Comparison of ENCODE assay signal across 24 cellular contexts in the genomic region with DNA sequence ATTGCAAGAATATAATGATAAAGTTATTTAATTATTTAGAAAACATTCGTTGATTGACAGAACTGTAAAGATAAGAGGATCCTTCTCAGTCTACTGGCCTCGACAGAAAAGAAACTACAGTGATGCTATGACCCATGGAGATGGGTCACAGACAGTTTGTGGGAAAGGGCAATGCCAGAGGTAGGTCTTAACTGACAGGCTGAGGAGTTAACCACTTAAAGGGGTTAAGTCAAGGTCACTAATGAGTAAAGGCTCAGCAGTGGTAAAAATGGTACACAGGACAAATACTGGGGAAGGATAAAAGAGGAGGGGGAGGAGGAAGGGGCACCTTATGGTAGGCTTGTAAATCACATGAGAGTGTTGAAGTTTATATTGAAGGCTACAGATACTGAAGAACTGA. TPM values are rescaled to one million over a fixed set of nuclear protein-coding genes. Genes with fewer than 3 reads are reported as not detected.
DNase-seq lines count a peak whose midpoint lies in the region; ATAC-seq, FAIRE-seq and TF ChIP-seq lines count a peak whose summit lies in the region.
"Had no signal": no experiment of that assay in that cellular context is flagged by ENCODE, and none has a peak within 500 bp of the region (broad histone marks: within the 10 kb centered on the region; RNA-seq: fewer than 3 reads in every experiment).

No MANE protein-coding gene starts in this region.

- H3K4me3 Mint-ChIP-seq in activated T-cell treated with anti-CD3 and anti-CD28 coated beads, Interleukin-2, amount 50 U/mL, for 72 hours, result no peak overlapping the region
- H3K4me3 Mint-ChIP-seq: activated CD4-positive, alpha-beta T cell treated with anti-CD3 and anti-CD28 coated beads, Interleukin-2, amount 10 ng/mL, durations not matched to agents 24 days and 14 days; activated T-cell treated with anti-CD3 and anti-CD28 coated beads, Interleukin-2, amount 50 U/mL, for 24 hours had no signal

- H3K36me3 Mint-ChIP-seq in activated T-cell treated with anti-CD3 and anti-CD28 coated beads, Interleukin-2, amount 50 U/mL, for 72 hours (ENCODE audit: insufficient read depth in 2 of 2), result peaks cover 0 to 3% of the 10 kb centered on the region in 2 donors

- POLR2A ChIA-PET in HEK293T (lab: Yijun Ruan, JAX), result no interaction called here

- no peak for DNase-seq in GM12891 (ENCODE audit: insufficient read length, low spot score)
- DNase-seq in HEK293T (ENCODE audit: extremely low spot score), result no peak
- DNase-seq in RCC 7860 (ENCODE audit: low spot score), result peak; percentile 76
- DNase-seq in glomerular visceral epithelial cell (ENCODE audit: extremely low spot score), result peak; percentile 30
- DNase-seq in G401 (ENCODE audit: low spot score), result no peak
- no peak for DNase-seq in activated T-cell treated with anti-CD3 and anti-CD28 coated beads, Interleukin-2, amount 50 U/mL, for 72 hours
- DNase-seq in HT-29 (ENCODE audit: low spot score), result no peak
- DNase-seq: ACHN; activated CD4-positive, alpha-beta T cell treated with anti-CD3 and anti-CD28 coated beads, Interleukin-2, amount 10 ng/mL, durations not matched to agents 24 days and 14 days; activated T-cell treated with anti-CD3 and anti-CD28 coated beads, Interleukin-2, amount 50 U/mL, for 24 hours; adrenal gland; DMS153; effector CD4-positive, alpha-beta T cell; heart right ventricle; mesendoderm; NCI-H2081 treated with DMSO at 0.1 percent for 48 hours; NCI-H345; sigmoid colon; stimulated activated naive CD4-positive, alpha-beta T cell; upper lobe of right lung; WERI-Rb-1 had no signal

- H3K27ac Mint-ChIP-seq in activated T-cell treated with anti-CD3 and anti-CD28 coated beads, Interleukin-2, amount 50 U/mL, for 72 hours, result no peak overlapping the region
- H3K27ac Mint-ChIP-seq: activated CD4-positive, alpha-beta T cell treated with anti-CD3 and anti-CD28 coated beads, Interleukin-2, amount 10 ng/mL, durations not matched to agents 24 days and 14 days; activated T-cell treated with anti-CD3 and anti-CD28 coated beads, Interleukin-2, amount 50 U/mL, for 24 hours; progenitor cell of endocrine pancreas had no signal

- no peaks in the 10 kb centered on the region for H3K27me3 Mint-ChIP-seq in activated T-cell treated with anti-CD3 and anti-CD28 coated beads, Interleukin-2, amount 50 U/mL, for 72 hours (ENCODE audit: low read depth)
- H3K27me3 Mint-ChIP-seq: activated CD4-positive, alpha-beta T cell treated with anti-CD3 and anti-CD28 coated beads, Interleukin-2, amount 10 ng/mL, durations not matched to agents 24 days and 14 days; activated T-cell treated with anti-CD3 and anti-CD28 coated beads, Interleukin-2, amount 50 U/mL, for 24 hours; progenitor cell of endocrine pancreas had no signal

- H3K9me3 Mint-ChIP-seq in activated T-cell treated with anti-CD3 and anti-CD28 coated beads, Interleukin-2, amount 50 U/mL, for 72 hours, result no peaks in the 10 kb centered on the region
- H3K9me3 Mint-ChIP-seq: activated CD4-positive, alpha-beta T cell treated with anti-CD3 and anti-CD28 coated beads, Interleukin-2, amount 10 ng/mL, durations not matched to agents 24 days and 14 days; activated T-cell treated with anti-CD3 and anti-CD28 coated beads, Interleukin-2, amount 50 U/mL, for 24 hours had no signal

- H3K4me1 Mint-ChIP-seq in activated T-cell treated with anti-CD3 and anti-CD28 coated beads, Interleukin-2, amount 50 U/mL, for 72 hours (ENCODE audit: low read depth), result peaks cover 43% of the 10 kb centered on the region

- CTCF ChIA-PET in HEK293T (lab: Yijun Ruan, JAX), result no interaction called here

- peak; percentile 43 for FAIRE-seq in GM12891 (lab: Jason Lieb, UNC)
- FAIRE-seq in RCC 7860 (lab: Jason Lieb, UNC), result peak; percentile 96
- FAIRE-seq: GM19239 had no signal

- ATAC-seq in GM21619 (IDR thresholded peaks at IDR 0.05; ENCODE audit: unreplicated experiment), result no peak
- ATAC-seq in activated T-cell treated with anti-CD3 and anti-CD28 coated beads, Interleukin-2, amount 50 U/mL, for 72 hours (replicated peaks in 1 of 2), result no peak
- ATAC-seq: heart right ventricle, upper lobe of right lung had no signal

- in situ Hi-C loops in G401 (cut with HindIII; ENCODE audit: low sequenced_read_pairs), result no loop called here

- no peak for TF ChIP-seq POLR2A in GM12891 (IDR thresholded peaks at IDR 0.05; ENCODE audit: low read depth, low read length)

TF ChIP-seq in GM12891, 5 proteins besides CTCF, POLR2A, EP300 and RAD21:
- TF ChIP-seq POU2F2 (IDR thresholded peaks at IDR 0.05; ENCODE audit: low read depth, low read length) (no peak), SPI1 (IDR thresholded peaks at IDR 0.05; ENCODE audit: low read depth, low read length) (no peak), PAX5 (IDR thresholded peaks at IDR 0.05; ENCODE audit: insufficient read depth, low read length, severe bottlenecking) (no peak), POLR2AphosphoS5 (IDR thresholded peaks at IDR 0.05; ENCODE audit: low read depth, low read length) (no peak), TAF1 (IDR thresholded peaks at IDR 0.05; ENCODE audit: low read depth, low read length) (no peak)
TF ChIP-seq in GM12891: peak in this region for 0.

TF ChIP-seq in HEK293T, 16 proteins besides CTCF, POLR2A, EP300 and RAD21:
- TF ChIP-seq ARNT (IDR thresholded peaks at IDR 0.05), result no peak
- TF ChIP-seq, protein P1, sequence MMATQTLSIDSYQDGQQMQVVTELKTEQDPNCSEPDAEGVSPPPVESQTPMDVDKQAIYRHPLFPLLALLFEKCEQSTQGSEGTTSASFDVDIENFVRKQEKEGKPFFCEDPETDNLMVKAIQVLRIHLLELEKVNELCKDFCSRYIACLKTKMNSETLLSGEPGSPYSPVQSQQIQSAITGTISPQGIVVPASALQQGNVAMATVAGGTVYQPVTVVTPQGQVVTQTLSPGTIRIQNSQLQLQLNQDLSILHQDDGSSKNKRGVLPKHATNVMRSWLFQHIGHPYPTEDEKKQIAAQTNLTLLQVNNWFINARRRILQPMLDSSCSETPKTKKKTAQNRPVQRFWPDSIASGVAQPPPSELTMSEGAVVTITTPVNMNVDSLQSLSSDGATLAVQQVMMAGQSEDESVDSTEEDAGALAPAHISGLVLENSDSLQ (IDR thresholded peaks at IDR 0.05), result peak; percentile 34; the same call in 1 of the 2 replicates

RNA-seq across cellular contexts. Expression of gene IER3IP1, which starts 9.9 kb away (rescaled TPM):
- polyA plus RNA-seq in GM12891 (2012; ENCODE audit: low read depth, missing spikeins), result 13.7 TPM
- 29.2 and 34.2 TPM in 2 replicates for total RNA-seq in G401 (2014; rRNA removed; shearing (Covaris generic))
- total RNA-seq in activated T-cell treated with anti-CD3 and anti-CD28 coated beads, Interleukin-2, amount 50 U/mL, for 72 hours, result 10 to 100 TPM; 13.3 to 14.4 TPM
- 18.9 and 24.6 TPM in 2 replicates for total RNA-seq in HT-29 (2014; rRNA removed; shearing (Covaris generic))

RNA-seq across cellular contexts. Expression of gene HDHD2, which starts 15.9 kb away (rescaled TPM):
- 11.5 TPM for polyA plus RNA-seq in GM12891 (2012; ENCODE audit: low read depth, missing spikeins)
- total RNA-seq in G401 (2014; rRNA removed; shearing (Covaris generic)), result 6.6 and 15.8 TPM in 2 replicates
- total RNA-seq in activated T-cell treated with anti-CD3 and anti-CD28 coated beads, Interleukin-2, amount 50 U/mL, for 72 hours, result 10 to 100 TPM; 31.9 to 47.1 TPM
- total RNA-seq in HT-29 (2014; rRNA removed; shearing (Covaris generic)), result 8.4 and 12.2 TPM in 2 replicates

Comparison
In these comparisons a context has a peak if more than half of its experiments do, and no peak if none do; other contexts are left out.
1. DNase-seq: peak in RCC 7860 (single experiment) and glomerular visceral epithelial cell (single experiment); none in GM12891 (single experiment), HEK293T (single experiment), G401 (single experiment), activated T-cell treated with anti-CD3 and anti-CD28 coated beads, Interleukin-2, amount 50 U/mL, for 72 hours (0 of 2) and HT-29 (single experiment).